ENCODE assay signal across 8 cellular contexts in genomic region chr4:74133786-74134499, GRCh38. TPM values are rescaled to one million over a fixed set of nuclear protein-coding genes. Genes with fewer than 3 reads are reported as not detected.
DNase-seq lines count a peak whose midpoint lies in the region; FAIRE-seq and TF ChIP-seq lines count a peak whose summit lies in the region.

No MANE protein-coding gene starts in this region.

- H4K20me1 ChIP-seq in GM23248 (ENCODE audit: insufficient read depth), result no peaks in the 10 kb centered on the region

- H2AFZ ChIP-seq in GM23248, result peak overlapping the region; percentile 63

- no peaks in the 10 kb centered on the region for H3K9me2 ChIP-seq in GM23248 (ENCODE audit: insufficient read depth)

- H3K36me3 ChIP-seq in GM23248 (ENCODE audit: low read depth) (no peaks in the 10 kb centered on the region), brain microvascular endothelial cell (replicated peaks) (no peaks in the 10 kb centered on the region), spleen (no peaks in the 10 kb centered on the region)

- H3K9me3 ChIP-seq in GM23248 (ENCODE audit: low read depth) (peaks cover 5% of the 10 kb centered on the region), spleen (peaks cover 0 to 10% (median 3%) of the 10 kb centered on the region in 8 donors)

- in situ Hi-C loops in GM23248 (cut with MboI), result loop anchor here (10.0 to 25.0 kb wide), 2 partner anchors 469 to 822 kb away; no protein-coding TSS in a partner anchor
- in situ Hi-C loops in brain microvascular endothelial cell (cut with HindIII; ENCODE audit: low pct_ligation_motif_present, low sequenced_read_pairs), result loop anchor here (25.0 kb wide), 1 partner anchor 472 kb away; no protein-coding TSS in a partner anchor

- no peaks in the 10 kb centered on the region for H3F3A ChIP-seq in GM23248 (ENCODE audit: insufficient read depth)

- H3K9ac ChIP-seq in GM23248, result peak overlapping the region; percentile 26; the same call in 1 of the 2 replicates

- no peak overlapping the region for H3K4me2 ChIP-seq in GM23248 (ENCODE audit: unreplicated experiment)

- H3K4me1 ChIP-seq in GM23248 (ENCODE audit: insufficient read depth) (0 out of 2 replicates have a peak, but pooled peaks cover 8% of the 10 kb centered on the region), spleen (peaks cover 0 to 5% (median 0%) of the 10 kb centered on the region in 6 donors)

- TF ChIP-seq CTCF in NB4 (IDR thresholded peaks at IDR 0.05; ENCODE audit: low read depth, low read length), result peak; percentile 73
- TF ChIP-seq CTCF in brain microvascular endothelial cell (IDR thresholded peaks at IDR 0.05; ENCODE audit: low read depth, low read length, missing control alignments), result peak; percentile 85
- TF ChIP-seq CTCF in spleen (IDR thresholded peaks at IDR 0.05 in 8 of 11, conservative IDR thresholded peaks at IDR 0.05 in 3 of 11), result peak; percentile 47 to 81 (median 69)

- peak; percentile 95 for DNase-seq in GM23248
- peak; percentile 87 for DNase-seq in NB4 (ENCODE audit: low read depth)
- DNase-seq in SKM-1 treated with dmso at 0.1 percent for 144 hours (lab: John Stamatoyannopoulos, UW; ENCODE audit: unreplicated experiment), result peak; percentile 66
- peak; percentile 95 for DNase-seq in brain microvascular endothelial cell
- DNase-seq in inferior parietal cortex (ENCODE audit: extremely low spot score), result peak; percentile 88
- peak; percentile 81 for DNase-seq in spleen
- DNase-seq in frontal cortex (ENCODE audit: low spot score in 2 of 2), result no peak

- H3K27ac ChIP-seq in GM23248 (peak overlapping the region; percentile 20; the same call in 1 of the 2 replicates), brain microvascular endothelial cell (peak overlapping the region; percentile 10), spleen (no peak overlapping the region)

- no peak for TF ChIP-seq POLR2A in NB4 (IDR thresholded peaks at IDR 0.05; ENCODE audit: extremely low read depth, insufficient read length)
- TF ChIP-seq POLR2A in spleen (IDR thresholded peaks at IDR 0.05), result no peak

- H3K79me2 ChIP-seq in GM23248 (ENCODE audit: insufficient read depth), result no peaks in the 10 kb centered on the region

- intact Hi-C loops in spleen (cut with DNase I; ENCODE audit: low total_unique reads), result loop anchor here (10.0 kb wide), 1 partner anchor 409 kb away; no protein-coding TSS in a partner anchor

- no peak overlapping the region for H3K4me3 ChIP-seq in GM23248
- H3K4me3 ChIP-seq in NB4 (ENCODE audit: low read depth, low read length), result no peak overlapping the region
- H3K4me3 ChIP-seq in brain microvascular endothelial cell (ENCODE audit: low read depth, low read length), result no peak overlapping the region
- H3K4me3 ChIP-seq in spleen, result no peak overlapping the region

- WGBS in GM23248 (ENCODE audit: low coverage in 1 of 2, low lambda C conversion rate in 2 of 2, missing lambda C conversion rate in 2 of 2), 2 experiments, result 32 to 34% methylated on average over 8 of the region's 8 CpGs
- 32 to 40% (median 36%) methylated on average over 8 of the region's 8 CpGs for WGBS in spleen, 5 donors

- H3K27me3 ChIP-seq in GM23248 (replicated peaks; ENCODE audit: insufficient read depth), result no peaks in the 10 kb centered on the region
- H3K27me3 ChIP-seq in brain microvascular endothelial cell (replicated peaks), result no peaks in the 10 kb centered on the region
- no peaks in the 10 kb centered on the region for H3K27me3 ChIP-seq in spleen (replicated peaks in 1 of 7)

- FAIRE-seq in G401.6 (lab: Jason Lieb, UNC) (peak; percentile 45), frontal cortex (lab: Jason Lieb, UNC) (no peak)

RNA-seq across cellular contexts. Expression of gene MTHFD2L, which starts 24.0 kb away (rescaled TPM):
- 6.3 and 10.7 TPM in 2 replicates for total RNA-seq in GM23248 (2014; rRNA removed; shearing (Covaris generic))
- 7.9 and 9.0 TPM in 2 replicates for polyA plus RNA-seq in GM23248 (2016; fragmentation: Nextera tagmentation; extraction: Ambion mirVana)
- 10 to 100 TPM in 6 of 7 donors, 1 to 10 TPM in 1; 9.2 to 19.7 (median 14.9) TPM for total RNA-seq in spleen
- 10 to 100 TPM in 1 of 3 donors, 1 to 10 TPM in 2; 7.8 to 10.4 (median 9.3) TPM for polyA plus RNA-seq in spleen
- total RNA-seq in frontal cortex, result 44.0 TPM

RNA-seq across cellular contexts. Expression of gene CXCL2, which starts 34.9 kb away (rescaled TPM):
- total RNA-seq in GM23248 (2014; rRNA removed; shearing (Covaris generic)), result 2.4 and 6.7 TPM in 2 replicates
- 6.0 TPM in 2 replicates for polyA plus RNA-seq in GM23248 (2016; fragmentation: Nextera tagmentation; extraction: Ambion mirVana)
- total RNA-seq in spleen, result 10 to 100 TPM in 2 of 7 donors, 1 to 10 TPM in 5; 4.1 to 15.6 (median 9.1) TPM
- polyA plus RNA-seq in spleen, result 1 to 10 TPM; 2.9 to 9.3 (median 6.3) TPM
- 1.6 TPM for total RNA-seq in frontal cortex

Comparison
In these comparisons a context has a peak if more than half of its experiments do, and no peak if none do; other contexts are left out.
1. DNase-seq: peak in GM23248 (single experiment), NB4 (single experiment), SKM-1 treated with dmso at 0.1 percent for 144 hours (single experiment), brain microvascular endothelial cell (single experiment), inferior parietal cortex (single experiment) and spleen (single experiment); none in frontal cortex (0 of 2).
2. H3K27ac ChIP-seq: peak in GM23248 (single experiment) and brain microvascular endothelial cell (single experiment); none in spleen (0 of 8).
3. Peak in every context shown above with its lines, with median percentiles within 50 percentile points of each other: CTCF ChIP-seq.